ENCODE assay signal across 1 cellular context in genomic region chr18:44871771-44872170, GRCh38.
TF ChIP-seq lines count a peak whose summit lies in the region.

No MANE protein-coding gene starts in this region.

TF ChIP-seq in GM23338, 12 proteins besides CTCF, POLR2A, EP300 and RAD21 (continued from another document):
- TF ChIP-seq REST (IDR thresholded peaks at IDR 0.05; ENCODE audit: unreplicated experiment) (no peak), POLR2AphosphoS5 (IDR thresholded peaks at IDR 0.05; ENCODE audit: low read depth) (no peak), EZH2 (IDR thresholded peaks at IDR 0.05; ENCODE audit: low read depth, unreplicated experiment) (no peak)
TF ChIP-seq in GM23338: peak in this region for 0.
